ENCODE assay signal across 1 cellular context in the genomic region with DNA sequence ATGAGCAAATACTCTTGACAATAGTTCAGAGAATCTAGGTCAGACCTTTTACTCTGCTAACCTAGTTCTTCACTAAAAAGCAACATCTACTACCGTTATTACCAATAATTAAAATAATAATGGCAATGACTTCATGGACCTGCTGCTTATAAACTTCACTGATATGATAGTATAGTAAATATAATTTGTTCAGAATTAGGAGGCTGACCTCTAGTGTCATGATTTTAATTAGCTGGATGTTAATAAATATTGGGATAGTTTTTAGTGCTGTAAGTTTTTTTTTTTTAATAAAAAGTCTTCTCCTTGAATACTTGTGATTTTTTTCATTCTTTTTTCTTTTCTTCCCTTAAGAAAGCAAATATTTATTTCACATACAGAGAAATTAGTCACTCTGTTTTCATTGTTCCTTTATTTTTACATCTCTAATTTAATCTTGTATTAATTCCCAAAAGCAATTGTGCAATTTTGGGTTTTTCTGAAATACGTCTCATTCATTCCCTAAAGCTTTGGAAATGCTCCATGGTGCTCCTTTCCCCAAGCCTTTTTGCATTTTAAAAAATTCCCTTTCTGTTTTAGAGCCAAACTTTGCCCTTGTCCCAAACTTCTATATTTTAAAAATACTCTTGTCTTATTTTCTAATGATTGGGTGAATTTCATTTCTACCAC.
TF ChIP-seq lines count a peak whose summit lies in the region.

No MANE protein-coding gene starts in this region.

TF ChIP-seq in A549, 52 proteins besides CTCF, POLR2A, EP300 and RAD21 (continued from another document):
- TF ChIP-seq, protein P1, sequence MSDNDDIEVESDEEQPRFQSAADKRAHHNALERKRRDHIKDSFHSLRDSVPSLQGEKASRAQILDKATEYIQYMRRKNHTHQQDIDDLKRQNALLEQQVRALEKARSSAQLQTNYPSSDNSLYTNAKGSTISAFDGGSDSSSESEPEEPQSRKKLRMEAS (IDR thresholded peaks at IDR 0.05), result no peak
